In genomic region chr4:143335979-143336827, GRCh38 we compare ENCODE assay signal across 8 cellular contexts. TPM values are rescaled to one million over a fixed set of nuclear protein-coding genes. Genes with fewer than 3 reads are reported as not detected.
DNase-seq lines count a peak whose midpoint lies in the region; ATAC-seq and TF ChIP-seq lines count a peak whose summit lies in the region.

No MANE protein-coding gene starts in this region.

- H3K27ac ChIP-seq in psoas muscle: peak overlapping the region; percentile 97

- peaks cover 27% of the 10 kb centered on the region for H3K4me1 ChIP-seq in psoas muscle

- 0 to 1% (median 1%) methylated on average over 38 to 87 of the region's 88 CpGs for WGBS in psoas muscle, 3 donors

- peak overlapping the region; percentile 64 for H3K4me3 ChIP-seq in astrocyte of the spinal cord (ENCODE audit: low read depth, low read length)
- peak overlapping the region; percentile 97 for H3K4me3 ChIP-seq in psoas muscle

- DNase-seq in G401 (ENCODE audit: low spot score) (peak; percentile 84), HS-27A (ENCODE audit: low read depth) (peak; percentile 89), astrocyte of the spinal cord (ENCODE audit: low read depth, low spot score) (peak; percentile 94), hepatic stellate cell (ENCODE audit: low spot score) (peak; percentile 82), psoas muscle (peak; percentile 89 to 93), NK-92 (lab: John Stamatoyannopoulos, UW; ENCODE audit: unreplicated experiment) (no peak)

- H3K27me3 ChIP-seq in psoas muscle (ENCODE audit: insufficient read depth in 3 of 3, low read length in 2 of 3): no peaks in the 10 kb centered on the region

- in situ Hi-C loops in G401 (cut with HindIII; ENCODE audit: low sequenced_read_pairs) (no loop called here), astrocyte of the spinal cord (cut with HindIII; ENCODE audit: low sequenced_read_pairs) (no loop called here)

- H3K36me3 ChIP-seq in psoas muscle (ENCODE audit: insufficient read depth in 1 of 2, low read depth in 1 of 2): no peaks in the 10 kb centered on the region

- no peaks in the 10 kb centered on the region for H3K9me3 ChIP-seq in psoas muscle

- no peak for TF ChIP-seq CTCF in astrocyte of the spinal cord (IDR thresholded peaks at IDR 0.05; ENCODE audit: low read depth, low read length)
- no peak for TF ChIP-seq CTCF in psoas muscle (IDR thresholded peaks at IDR 0.05)

- ATAC-seq in GM21423 (IDR thresholded peaks at IDR 0.05; ENCODE audit: unreplicated experiment) (peak; percentile 48), psoas muscle (peak; percentile 86 to 88 (median 86))

- intact Hi-C loops in psoas muscle (cut with DNase I): loop anchor here (5.0 to 10.0 kb wide), 6 partner anchors 46 to 149 kb away; no protein-coding TSS in a partner anchor

TF ChIP-seq in PFSK-1, 5 proteins besides CTCF, POLR2A, EP300 and RAD21:
- TF ChIP-seq, protein P1, sequence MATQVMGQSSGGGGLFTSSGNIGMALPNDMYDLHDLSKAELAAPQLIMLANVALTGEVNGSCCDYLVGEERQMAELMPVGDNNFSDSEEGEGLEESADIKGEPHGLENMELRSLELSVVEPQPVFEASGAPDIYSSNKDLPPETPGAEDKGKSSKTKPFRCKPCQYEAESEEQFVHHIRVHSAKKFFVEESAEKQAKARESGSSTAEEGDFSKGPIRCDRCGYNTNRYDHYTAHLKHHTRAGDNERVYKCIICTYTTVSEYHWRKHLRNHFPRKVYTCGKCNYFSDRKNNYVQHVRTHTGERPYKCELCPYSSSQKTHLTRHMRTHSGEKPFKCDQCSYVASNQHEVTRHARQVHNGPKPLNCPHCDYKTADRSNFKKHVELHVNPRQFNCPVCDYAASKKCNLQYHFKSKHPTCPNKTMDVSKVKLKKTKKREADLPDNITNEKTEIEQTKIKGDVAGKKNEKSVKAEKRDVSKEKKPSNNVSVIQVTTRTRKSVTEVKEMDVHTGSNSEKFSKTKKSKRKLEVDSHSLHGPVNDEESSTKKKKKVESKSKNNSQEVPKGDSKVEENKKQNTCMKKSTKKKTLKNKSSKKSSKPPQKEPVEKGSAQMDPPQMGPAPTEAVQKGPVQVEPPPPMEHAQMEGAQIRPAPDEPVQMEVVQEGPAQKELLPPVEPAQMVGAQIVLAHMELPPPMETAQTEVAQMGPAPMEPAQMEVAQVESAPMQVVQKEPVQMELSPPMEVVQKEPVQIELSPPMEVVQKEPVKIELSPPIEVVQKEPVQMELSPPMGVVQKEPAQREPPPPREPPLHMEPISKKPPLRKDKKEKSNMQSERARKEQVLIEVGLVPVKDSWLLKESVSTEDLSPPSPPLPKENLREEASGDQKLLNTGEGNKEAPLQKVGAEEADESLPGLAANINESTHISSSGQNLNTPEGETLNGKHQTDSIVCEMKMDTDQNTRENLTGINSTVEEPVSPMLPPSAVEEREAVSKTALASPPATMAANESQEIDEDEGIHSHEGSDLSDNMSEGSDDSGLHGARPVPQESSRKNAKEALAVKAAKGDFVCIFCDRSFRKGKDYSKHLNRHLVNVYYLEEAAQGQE (IDR thresholded peaks at IDR 0.05; ENCODE audit: insufficient read depth in 1 of 2, low read depth in 2 of 2, low read length in 2 of 2): no peak
- TF ChIP-seq TAF1 (IDR thresholded peaks at IDR 0.05; ENCODE audit: borderline replicate concordance, insufficient read depth, low read length) (peak; percentile 2; the same call in 1 of the 2 replicates), POLR2AphosphoS5 (IDR thresholded peaks at IDR 0.05; ENCODE audit: low read depth, low read length) (peak; percentile 90; the same call in 1 of the 2 replicates), FOXP2 (optimal IDR thresholded peaks at IDR 0.05; ENCODE audit: borderline replicate concordance, extremely low read depth, extremely low read length, insufficient read depth) (peak; percentile 44)

RNA-seq across cellular contexts. Expression of gene GAB1, which starts 0.5 kb away (rescaled TPM):
- 5.7 and 26.7 TPM in 2 replicates for total RNA-seq in G401 (2014; rRNA removed; shearing (Covaris generic))
- polyA plus RNA-seq in PFSK-1 (2012; ENCODE audit: insufficient read length, low read depth): 5.6 TPM
- 10 to 100 TPM; 10.1 to 20.3 (median 15.2) TPM for total RNA-seq in psoas muscle
- polyA plus RNA-seq in psoas muscle: 1 to 10 TPM; 1.0 to 9.1 (median 3.2) TPM
